ENCODE assay signal across 18 cellular contexts in genomic region chr17:80223142-80223815, GRCh38. TPM values are rescaled to one million over a fixed set of nuclear protein-coding genes. Genes with fewer than 3 reads are reported as not detected.
DNase-seq lines count a peak whose midpoint lies in the region; ATAC-seq and TF ChIP-seq lines count a peak whose summit lies in the region.
"Had no signal": no experiment of that assay in that cellular context is flagged by ENCODE, and none has a peak within 500 bp of the region (broad histone marks: within the 10 kb centered on the region; RNA-seq: fewer than 3 reads in every experiment).

No MANE protein-coding gene starts in this region.

- POLR2A ChIA-PET in CD4-positive, alpha-beta T cell (lab: Charles Lee) = no interaction called here

- H3K4me2 ChIP-seq in BLaER1 treated with 17β-estradiol and CSF1 and Interleukin-3, amounts not matched to agents 10 nM and 100 nM = peak overlapping the region; percentile 12 to 95 (median 48)

- peaks cover 49% of the 10 kb centered on the region for H3K36me3 Mint-ChIP-seq in CD4-positive, alpha-beta T cell (ENCODE audit: low read depth)
- H3K36me3 Mint-ChIP-seq in brain (peaks cover 7% of the 10 kb centered on the region), neural crest cell (ENCODE audit: low read depth) (peaks cover 6% of the 10 kb centered on the region)

- H3K4me1 Mint-ChIP-seq in CD4-positive, alpha-beta T cell (ENCODE audit: low read depth) = peaks cover 25% of the 10 kb centered on the region
- H3K4me1 Mint-ChIP-seq in brain (peaks cover 25% of the 10 kb centered on the region), neural crest cell (peaks cover 26% of the 10 kb centered on the region)

- peaks cover 29 to 43% (median 37%) of the 10 kb centered on the region in 10 experiments for H3K4me1 ChIP-seq in BLaER1 treated with 17β-estradiol and CSF1 and Interleukin-3, amounts not matched to agents 10 nM and 100 nM

- ATAC-seq in CD4-positive, alpha-beta T cell (ENCODE audit: poor library complexity) = no peak

- H3K27ac Mint-ChIP-seq in CD4-positive, alpha-beta T cell = peak overlapping the region; percentile 65
- no peak overlapping the region for H3K27ac Mint-ChIP-seq in brain
- no peak overlapping the region for H3K27ac Mint-ChIP-seq in neural crest cell (ENCODE audit: unreplicated experiment)

- no peaks in the 10 kb centered on the region for H3K9me3 ChIP-seq in BLaER1 treated with 17β-estradiol and CSF1 and Interleukin-3, amounts not matched to agents 10 nM and 100 nM (replicated peaks in 1 of 11)
- H3K9me3 ChIP-seq in CD4-positive, alpha-beta T cell (ENCODE audit: control insufficient read depth, low read length) = no peaks in the 10 kb centered on the region
- H3K9me3 ChIP-seq: thoracic aorta had no signal

- no peak overlapping the region for H3K4me3 ChIP-seq in BLaER1 treated with 17β-estradiol and CSF1 and Interleukin-3, amounts not matched to agents 10 nM and 100 nM
- H3K4me3 ChIP-seq: thoracic aorta had no signal

- H3K27ac ChIP-seq in BLaER1 treated with 17β-estradiol and CSF1 and Interleukin-3, amounts not matched to agents 10 nM and 100 nM = no peak overlapping the region
- H3K27ac ChIP-seq in CD4-positive, alpha-beta T cell (ENCODE audit: low read depth, low read length) = no peak overlapping the region
- H3K27ac ChIP-seq: brain microvascular endothelial cell, thoracic aorta had no signal

- DNase-seq in CD4-positive, alpha-beta T cell = no peak
- DNase-seq in neural crest cell (ENCODE audit: low read depth, low spot score) = no peak
- no peak for DNase-seq in NCI-H146 (lab: John Stamatoyannopoulos, UW)
- DNase-seq in HuH-7.5 (ENCODE audit: low spot score) = no peak
- no peak for DNase-seq in DMS153 (lab: John Stamatoyannopoulos, UW)
- DNase-seq: activated CD4-positive, alpha-beta T cell treated with anti-CD3 and anti-CD28 coated beads, Interleukin-2, amount 50 U/mL, for 48 hours; activated T-cell treated with anti-CD3 and anti-CD28 coated beads for 4 hours; brain microvascular endothelial cell; cortex of kidney; foreskin melanocyte; NCI-H1417; NCI-H526; SHP77 had no signal

- intact Hi-C loops in CD4-positive, alpha-beta T cell (cut with DNase I, micrococcal nuclease) = loop anchor here in 1 of 2 experiments (5.0 kb wide), 1 partner anchor 121 kb away; the partner anchor contains the start of gene GAA

- peak overlapping the region; percentile 79 for H3K4me3 Mint-ChIP-seq in CD4-positive, alpha-beta T cell
- peak overlapping the region; percentile 19 to 74 (median 46) for H3K4me3 Mint-ChIP-seq in brain
- peak overlapping the region; percentile 75 for H3K4me3 Mint-ChIP-seq in neural crest cell

- no peaks in the 10 kb centered on the region for H3K27me3 Mint-ChIP-seq in CD4-positive, alpha-beta T cell
- H3K27me3 Mint-ChIP-seq in brain = peaks cover 2% of the 10 kb centered on the region
- H3K27me3 Mint-ChIP-seq in neural crest cell (ENCODE audit: low read depth) = no peaks in the 10 kb centered on the region

- CTCF ChIA-PET in CD4-positive, alpha-beta T cell (lab: Charles Lee) = no interaction called here

- peaks cover 0 to 63% (median 0%) of the 10 kb centered on the region in 11 experiments; a peak in 4 of 22 replicates for H3K36me3 ChIP-seq in BLaER1 treated with 17β-estradiol and CSF1 and Interleukin-3, amounts not matched to agents 10 nM and 100 nM
- H3K36me3 ChIP-seq: brain microvascular endothelial cell had no signal

- no peak for TF ChIP-seq CTCF in CD4-positive, alpha-beta T cell (IDR thresholded peaks at IDR 0.05)
- TF ChIP-seq CTCF in brain (conservative IDR thresholded peaks at IDR 0.05) (no peak), neural crest cell (conservative IDR thresholded peaks at IDR 0.05) (no peak)

- no peaks in the 10 kb centered on the region for H3K9me3 Mint-ChIP-seq in CD4-positive, alpha-beta T cell
- H3K9me3 Mint-ChIP-seq in brain (no peaks in the 10 kb centered on the region), neural crest cell (no peaks in the 10 kb centered on the region)

- peaks cover 6 to 41% (median 23%) of the 10 kb centered on the region in 11 experiments; a peak in 21 of 22 replicates for H3K27me3 ChIP-seq in BLaER1 treated with 17β-estradiol and CSF1 and Interleukin-3, amounts not matched to agents 10 nM and 100 nM
- H3K27me3 ChIP-seq in CD4-positive, alpha-beta T cell (ENCODE audit: control insufficient read depth, insufficient read depth, low read length) = no peaks in the 10 kb centered on the region
- H3K27me3 ChIP-seq: brain microvascular endothelial cell had no signal

- peaks cover 7 to 59% (median 26%) of the 10 kb centered on the region in 11 experiments; a peak in 17 of 22 replicates for H4K20me1 ChIP-seq in BLaER1 treated with 17β-estradiol and CSF1 and Interleukin-3, amounts not matched to agents 10 nM and 100 nM

- 0 out of 22 replicates have a peak overlapping the region, but pooled peaks of 2 of the 11 experiments have one; percentile 5 to 27 for H3K9ac ChIP-seq in BLaER1 treated with 17β-estradiol and CSF1 and Interleukin-3, amounts not matched to agents 10 nM and 100 nM

RNA-seq across cellular contexts. Expression of gene SLC26A11, which starts 3.1 kb away (rescaled TPM):
- 10 to 100 TPM; 46.5 to 50.9 TPM for total RNA-seq in CD4-positive, alpha-beta T cell
- polyA plus RNA-seq in brain (ENCODE audit: insufficient read depth, low read depth, low replicate concordance) = 24.5 TPM
- total RNA-seq in neural crest cell = 23.6 and 27.7 TPM in 2 replicates

RNA-seq across cellular contexts. Expression of gene SGSH, which starts 3.1 kb away (rescaled TPM):
- total RNA-seq in CD4-positive, alpha-beta T cell = 100 to 1,000 TPM in 1 of 2 experiments, 10 to 100 TPM in 1; 97.9 to 102 TPM
- polyA plus RNA-seq in brain (ENCODE audit: insufficient read depth, low read depth, low replicate concordance) = 12.6 TPM
- 31.8 and 32.8 TPM in 2 replicates for total RNA-seq in neural crest cell

RNA-seq across cellular contexts. Expression of gene RNF213, which starts 37.4 kb away (rescaled TPM):
- total RNA-seq in CD4-positive, alpha-beta T cell = 100 to 1,000 TPM; 290 to 312 TPM
- 23.1 TPM for polyA plus RNA-seq in brain (ENCODE audit: insufficient read depth, low read depth, low replicate concordance)
- 29.6 and 31.9 TPM in 2 replicates for total RNA-seq in neural crest cell

RNA-seq across cellular contexts. Expression of gene CARD14, which starts 53.4 kb away (rescaled TPM):
- not detected for total RNA-seq in CD4-positive, alpha-beta T cell
- 0.22 TPM for polyA plus RNA-seq in brain (ENCODE audit: insufficient read depth, low read depth, low replicate concordance)
- 1.3 and 1.7 TPM in 2 replicates for total RNA-seq in neural crest cell
- total RNA-seq: H1, kidney epithelial cell, thoracic aorta had no signal
